In genomic region chr20:51732454-51732791, GRCh38 we compare ENCODE assay signal across 9 cellular contexts. TPM values are rescaled to one million over a fixed set of nuclear protein-coding genes. Genes with fewer than 3 reads are reported as not detected.
DNase-seq lines count a peak whose midpoint lies in the region; ATAC-seq and TF ChIP-seq lines count a peak whose summit lies in the region.
"Had no signal": no experiment of that assay in that cellular context is flagged by ENCODE, and none has a peak within 500 bp of the region (broad histone marks: within the 10 kb centered on the region; RNA-seq: fewer than 3 reads in every experiment).

No MANE protein-coding gene starts in this region.

- ATAC-seq in PC-3 (no peak), HG02610 (IDR thresholded peaks at IDR 0.05; ENCODE audit: unreplicated experiment) (no peak), HG02763 (IDR thresholded peaks at IDR 0.05; ENCODE audit: unreplicated experiment) (no peak)

- DNase-seq in AG09319 (ENCODE audit: extremely low read depth, low read depth) (peak; percentile 24), PC-3 (peak; percentile 1), fibroblast of mammary gland (ENCODE audit: low read depth) (peak; percentile 46), osteoblast (ENCODE audit: insufficient read length, low spot score, missing footprints) (no peak), KG1 (lab: John Stamatoyannopoulos, UW) (no peak), DMS153 (lab: John Stamatoyannopoulos, UW) (no peak)
- DNase-seq: NCI-H2029 had no signal

- no peaks in the 10 kb centered on the region for H4K20me1 ChIP-seq in PC-3 (ENCODE audit: low read length)
- H4K20me1 ChIP-seq in osteoblast (ENCODE audit: insufficient read depth, low read length), result peaks cover 7% of the 10 kb centered on the region

- H3K36me3 ChIP-seq in PC-3 (ENCODE audit: low read depth, low read length), result no peaks in the 10 kb centered on the region
- no peaks in the 10 kb centered on the region for H3K36me3 ChIP-seq in osteoblast (ENCODE audit: insufficient read depth, low read length)

- H3K4me1 ChIP-seq in PC-3 (ENCODE audit: insufficient read depth, low read length) (peaks cover 11% of the 10 kb centered on the region), osteoblast (ENCODE audit: insufficient read depth, low read length) (peaks cover 13% of the 10 kb centered on the region)

- H3K9ac ChIP-seq in PC-3 (ENCODE audit: low read length), result no peak overlapping the region

- H2AFZ ChIP-seq in PC-3 (ENCODE audit: low read length) (no peak overlapping the region), osteoblast (ENCODE audit: low read length) (no peak overlapping the region)

- no peaks in the 10 kb centered on the region for H3F3A ChIP-seq in PC-3 (ENCODE audit: low read length, unreplicated experiment)

- CTCF ChIA-PET in PC-3 (lab: Charles Lee), result no interaction called here

- BruUV-seq in PC-3 (replicated peaks; lab: Mats Ljungman, UMichigan), result no TSS peak

- H3K79me2 ChIP-seq in PC-3 (ENCODE audit: low read length) (peaks cover 22% of the 10 kb centered on the region; the same call in 1 of the 2 replicates), osteoblast (ENCODE audit: insufficient read depth, low read length) (peaks cover 10% of the 10 kb centered on the region)

- POLR2A ChIA-PET in PC-3 (lab: Charles Lee; ENCODE audit: unreplicated experiment), result no interaction called here

- H3K27ac ChIP-seq in PC-3 (ENCODE audit: low read length), result no peak overlapping the region
- no peak overlapping the region for H3K27ac ChIP-seq in osteoblast (ENCODE audit: low read depth, low read length)

- intact Hi-C loops in PC-3 (cut with micrococcal nuclease), result no loop called here

- H3K4me3 ChIP-seq in PC-3 (ENCODE audit: low read length) (no peak overlapping the region), fibroblast of mammary gland (ENCODE audit: control insufficient read depth, low read depth, low read length) (no peak overlapping the region), osteoblast (ENCODE audit: insufficient read depth, low read length) (no peak overlapping the region)

- H3K27me3 ChIP-seq in PC-3 (ENCODE audit: low read length) (no peaks in the 10 kb centered on the region), osteoblast (ENCODE audit: insufficient read depth, low read length) (no peaks in the 10 kb centered on the region)

- H3K9me3 ChIP-seq in PC-3 (ENCODE audit: low read length) (no peaks in the 10 kb centered on the region), osteoblast (ENCODE audit: low read depth, low read length) (no peaks in the 10 kb centered on the region)

- no peaks in the 10 kb centered on the region for H3K9me2 ChIP-seq in PC-3 (replicated peaks; ENCODE audit: low read length)

- TF ChIP-seq CTCF in AG09319 (IDR thresholded peaks at IDR 0.05; ENCODE audit: low read depth, low read length) (no peak), PC-3 (conservative IDR thresholded peaks at IDR 0.05; ENCODE audit: low read depth, low read length) (no peak), fibroblast of mammary gland (conservative IDR thresholded peaks at IDR 0.05; ENCODE audit: control insufficient read depth, insufficient read depth, low read depth, low read length) (no peak), osteoblast (IDR thresholded peaks at IDR 0.05; ENCODE audit: extremely low read depth, low read depth, low read length) (no peak)

- no peak overlapping the region for H3K4me2 ChIP-seq in PC-3 (ENCODE audit: low read length)
- H3K4me2 ChIP-seq in osteoblast (ENCODE audit: insufficient read depth, low read length), result peak overlapping the region; percentile 33

RNA-seq across cellular contexts. Expression of gene ATP9A, which starts 35.8 kb away (rescaled TPM):
- 31.3 and 34.6 TPM in 2 replicates for total RNA-seq in PC-3 (2014; rRNA removed)
- 46.0 and 48.9 TPM in 2 replicates for total RNA-seq in osteoblast

Comparison
In these comparisons a context has a peak if more than half of its experiments do, and no peak if none do; other contexts are left out.
1. DNase-seq: peak in AG09319 (single experiment), PC-3 (single experiment) and fibroblast of mammary gland (single experiment); none in osteoblast (single experiment), KG1 (single experiment) and DMS153 (single experiment).